8 cellular contexts compared by ENCODE assay signal in genomic region chrX:32246675-32247074, GRCh38.
A peak's percentile ranks its signal among the peaks of the same experiment; 100 is the strongest.
DNase-seq lines count a peak whose midpoint lies in the region; ATAC-seq, FAIRE-seq and TF ChIP-seq lines count a peak whose summit lies in the region.
"Not testable (repeated sequence)": the region's sequence is repeated elsewhere in the genome, so short reads cannot be mapped to it uniquely, and the experiment has no call there.

No MANE protein-coding gene starts in this region.

- not testable (repeated sequence) for H3K9me3 ChIP-seq in endothelial cell of umbilical vein (replicated peaks; ENCODE audit: control insufficient read depth, insufficient read depth, low read length); smooth muscle cell (replicated peaks; ENCODE audit: low read depth)

- not testable (repeated sequence) for TF ChIP-seq POLR2A in endothelial cell of umbilical vein (IDR thresholded peaks at IDR 0.05; ENCODE audit: low read depth, low read length)

- WGBS in smooth muscle cell (ENCODE audit: low lambda C conversion rate): 32% methylated on average over 4 of the region's 4 CpGs

- not testable (repeated sequence) for H3F3A ChIP-seq in smooth muscle cell (ENCODE audit: low read depth)

- intact Hi-C loops in endothelial cell of umbilical vein (cut with micrococcal nuclease); left colon (cut with DNase I, micrococcal nuclease): not testable (repeated sequence)

- H3K36me3 ChIP-seq in endothelial cell of umbilical vein (ENCODE audit: control insufficient read depth in 2 of 2, extremely low read depth in 1 of 2, insufficient read depth in 2 of 2, low read length in 2 of 2); smooth muscle cell (ENCODE audit: low read depth): not testable (repeated sequence)

- BruUV-seq in endothelial cell of umbilical vein (replicated peaks; lab: Mats Ljungman, UMichigan): not testable (repeated sequence)

- FAIRE-seq in D721Med (lab: Jason Lieb, UNC) (peak; percentile 48), endothelial cell of umbilical vein (lab: Jason Lieb, UNC) (peak; percentile 35)

- H3K4me3 ChIP-seq in endothelial cell of umbilical vein (replicated peaks in 1 of 3; ENCODE audit: insufficient read depth in 1 of 3, low read depth in 1 of 3, low read length in 3 of 3); smooth muscle cell: not testable (repeated sequence)

- H4K20me1 ChIP-seq in endothelial cell of umbilical vein (replicated peaks; ENCODE audit: control insufficient read depth, extremely low read depth, insufficient read depth, low read length); smooth muscle cell (ENCODE audit: low read depth): not testable (repeated sequence)

- not testable (repeated sequence) for H3K9ac ChIP-seq in endothelial cell of umbilical vein (replicated peaks; ENCODE audit: extremely low read depth, insufficient read depth, low read length); smooth muscle cell (ENCODE audit: low read depth)

- not testable (repeated sequence) for H3K4me1 ChIP-seq in endothelial cell of umbilical vein (ENCODE audit: control insufficient read depth, extremely low read depth, insufficient read depth, low read length); smooth muscle cell (ENCODE audit: low read depth)

- H3K9me1 ChIP-seq in endothelial cell of umbilical vein (replicated peaks; ENCODE audit: control insufficient read depth, extremely low read depth, insufficient read depth, low read length): not testable (repeated sequence)

- TF ChIP-seq CTCF in D721Med (IDR thresholded peaks at IDR 0.05; ENCODE audit: insufficient read depth, missing control alignments) (peak; percentile 45), VCaP (conservative IDR thresholded peaks at IDR 0.05) (peak; percentile 72), smooth muscle cell (IDR thresholded peaks at IDR 0.05; ENCODE audit: borderline replicate concordance, insufficient read depth, poor library complexity, severe bottlenecking) (peak; percentile 43)
- not testable (repeated sequence) for TF ChIP-seq CTCF in endothelial cell of umbilical vein (IDR thresholded peaks at IDR 0.05; ENCODE audit: extremely low read depth in 1 of 2, insufficient read depth in 1 of 2, low read depth in 1 of 2, low read length in 2 of 2)

- dilution Hi-C loops in endothelial cell of umbilical vein (cut with MboI; ENCODE audit: extremely low pct_ligation_motif_present, low sequenced_read_pairs): not testable (repeated sequence)

- not testable (repeated sequence) for DNase-seq in D721Med (ENCODE audit: insufficient read length, low spot score); left colon; smooth muscle cell (lab: John Stamatoyannopoulos, UW; ENCODE audit: unreplicated experiment)
- peak; percentile 3 for DNase-seq in HPDE6-E6E7 (ENCODE audit: extremely low spot score)
- peak; percentile 1 for DNase-seq in NCI-H510A treated with DMSO at 0.1 percent for 48 hours (lab: John Stamatoyannopoulos, UW)
- peak; percentile 8 for DNase-seq in endothelial cell of umbilical vein (ENCODE audit: low read depth, low spot score)

- CTCF ChIA-PET in endothelial cell of umbilical vein (lab: Charles Lee): interaction anchor here (0.6 kb wide), 1 partner anchor 1275 kb away, joined by 3 read pairs; no protein-coding TSS in a partner anchor

- not testable (repeated sequence) for H2AFZ ChIP-seq in endothelial cell of umbilical vein (ENCODE audit: low read depth, low read length); smooth muscle cell (ENCODE audit: low read depth)

- not testable (repeated sequence) for H3K4me2 ChIP-seq in endothelial cell of umbilical vein (ENCODE audit: insufficient read depth, low read length); smooth muscle cell

- POLR2A ChIA-PET in endothelial cell of umbilical vein (lab: Charles Lee): not testable (repeated sequence)

- ATAC-seq in GM18870 (IDR thresholded peaks at IDR 0.05; ENCODE audit: unreplicated experiment) (peak; percentile 76), left colon (peak; percentile 42)

- H3K27me3 ChIP-seq in endothelial cell of umbilical vein (ENCODE audit: control insufficient read depth in 2 of 2, insufficient read depth in 2 of 2, low read length in 2 of 2); smooth muscle cell (ENCODE audit: low read depth): not testable (repeated sequence)

- not testable (repeated sequence) for H3K79me2 ChIP-seq in endothelial cell of umbilical vein (ENCODE audit: control insufficient read depth, insufficient read depth, low read length); smooth muscle cell (ENCODE audit: low read depth)

- not testable (repeated sequence) for H3K27ac ChIP-seq in VCaP; endothelial cell of umbilical vein (ENCODE audit: insufficient read depth, low read depth, low read length); smooth muscle cell (ENCODE audit: low read depth)
